ENCODE assay signal across 9 cellular contexts in genomic region chr11:66277475-66278391, GRCh38. TPM values are rescaled to one million over a fixed set of nuclear protein-coding genes. Genes with fewer than 3 reads are reported as not detected.
A peak's percentile ranks its signal among the peaks of the same experiment; 100 is the strongest.
DNase-seq lines count a peak whose midpoint lies in the region; ATAC-seq and TF ChIP-seq lines count a peak whose summit lies in the region.
"Had no signal": no experiment of that assay in that cellular context is flagged by ENCODE, and none has a peak within 500 bp of the region (broad histone marks: within the 10 kb centered on the region; RNA-seq: fewer than 3 reads in every experiment).

TSS of gene CNIH2 (plus strand) at chr11:66278175. CDS start at chr11:66278457, 282 bp downstream.

- H3K4me1 ChIP-seq in CD4-positive, CD25-positive, alpha-beta regulatory T cell (ENCODE audit: control insufficient read depth, insufficient read depth, low read length, poor library complexity, severe bottlenecking): peaks cover 31% of the 10 kb centered on the region
- H3K4me1 ChIP-seq in muscle layer of colon (ENCODE audit: insufficient read depth, low read length): peaks cover 8% of the 10 kb centered on the region

- no peak for TF ChIP-seq CTCF in HFFc6 (IDR thresholded peaks at IDR 0.05)

- H3K9ac ChIP-seq in muscle layer of colon (ENCODE audit: low read length): no peak within 1 kb of the TSS

- H3K9me3 Mint-ChIP-seq in CD4-positive, CD25-positive, alpha-beta regulatory T cell: no peaks in the 10 kb centered on the region
- H3K9me3 Mint-ChIP-seq in HFFc6: no peaks in the 10 kb centered on the region

- H3K9me3 ChIP-seq in CD4-positive, CD25-positive, alpha-beta regulatory T cell (ENCODE audit: control insufficient read depth in 2 of 2, low read length in 2 of 2): no peaks in the 10 kb centered on the region
- H3K9me3 ChIP-seq in muscle layer of colon (ENCODE audit: low read length): no peaks in the 10 kb centered on the region

- H3K4me1 Mint-ChIP-seq in CD4-positive, CD25-positive, alpha-beta regulatory T cell: peaks cover 4 to 38% (median 16%) of the 10 kb centered on the region in 4 donors
- peaks cover 16% of the 10 kb centered on the region for H3K4me1 Mint-ChIP-seq in HFFc6 (ENCODE audit: low read depth)

- peaks cover 12% of the 10 kb centered on the region for H3K36me3 Mint-ChIP-seq in CD4-positive, CD25-positive, alpha-beta regulatory T cell
- peaks cover 7% of the 10 kb centered on the region; the same call in 1 of the 2 replicates for H3K36me3 Mint-ChIP-seq in HFFc6 (ENCODE audit: low read depth)

- peak; percentile 17 to 31 for ATAC-seq in CD4-positive, CD25-positive, alpha-beta regulatory T cell (ENCODE audit: low read depth in 2 of 2)
- no peak for ATAC-seq in GM18498 (IDR thresholded peaks at IDR 0.05; ENCODE audit: unreplicated experiment)

- H3K36me3 ChIP-seq in CD4-positive, CD25-positive, alpha-beta regulatory T cell (ENCODE audit: control insufficient read depth, insufficient read depth, low read length): peaks cover 29% of the 10 kb centered on the region
- peaks cover 34% of the 10 kb centered on the region for H3K36me3 ChIP-seq in muscle layer of colon (ENCODE audit: insufficient read depth, low read length)

- H3K27ac ChIP-seq in CD4-positive, CD25-positive, alpha-beta regulatory T cell (ENCODE audit: insufficient read depth, low read length, poor library complexity, severe bottlenecking): no peak within 1 kb of the TSS
- H3K27ac ChIP-seq in muscle layer of colon (ENCODE audit: low read depth, low read length): peak within 1 kb of the TSS; percentile 32

- peak; percentile 25 to 53 (median 48) for DNase-seq in CD4-positive, CD25-positive, alpha-beta regulatory T cell
- DNase-seq in HFFc6: no peak
- peak; percentile 38 for DNase-seq in UCSD-AML1 (lab: John Stamatoyannopoulos, UW; ENCODE audit: unreplicated experiment)
- peak; percentile 18 for DNase-seq in dermis blood vessel endothelial cell
- DNase-seq in NCI-H2107 (lab: John Stamatoyannopoulos, UW): no peak
- DNase-seq in glomerular visceral epithelial cell (ENCODE audit: extremely low spot score): no peak

- peaks cover 5% of the 10 kb centered on the region for H3K27me3 Mint-ChIP-seq in CD4-positive, CD25-positive, alpha-beta regulatory T cell
- peaks cover 8% of the 10 kb centered on the region for H3K27me3 Mint-ChIP-seq in HFFc6 (ENCODE audit: insufficient read depth)

- H3K27me3 ChIP-seq in CD4-positive, CD25-positive, alpha-beta regulatory T cell (ENCODE audit: control insufficient read depth, insufficient read depth, low read length): no peaks in the 10 kb centered on the region
- H3K27me3 ChIP-seq in muscle layer of colon (ENCODE audit: control insufficient read depth in 1 of 2, insufficient read depth in 2 of 2, low read length in 2 of 2): no peaks in the 10 kb centered on the region

- H3K4me3 ChIP-seq in CD4-positive, CD25-positive, alpha-beta regulatory T cell (ENCODE audit: low read depth, low read length): no peak within 1 kb of the TSS
- no peak within 1 kb of the TSS for H3K4me3 ChIP-seq in muscle layer of colon (ENCODE audit: low read depth in 1 of 2, low read length in 2 of 2)

- peak within 1 kb of the TSS; percentile 56 to 80 (median 73) for H3K4me3 Mint-ChIP-seq in CD4-positive, CD25-positive, alpha-beta regulatory T cell
- peak within 1 kb of the TSS; percentile 71 for H3K4me3 Mint-ChIP-seq in HFFc6

- peak within 1 kb of the TSS in 1 of 3 donors; percentile 69 for H3K27ac Mint-ChIP-seq in CD4-positive, CD25-positive, alpha-beta regulatory T cell
- peak within 1 kb of the TSS; percentile 55; the same call in 1 of the 2 replicates for H3K27ac Mint-ChIP-seq in HFFc6

RNA-seq across cellular contexts. Expression of gene CNIH2, which starts in this region (rescaled TPM):
- 4.5 TPM for total RNA-seq in CD4-positive, CD25-positive, alpha-beta regulatory T cell
- polyA plus RNA-seq in CD4-positive, CD25-positive, alpha-beta regulatory T cell: not detected
- 1 to 10 TPM in 3 of 6 experiments, under 1 TPM in 3; 0.73 to 1.9 (median 1.1) TPM for total RNA-seq in HFFc6 (2021; fragmentation: NEBNext Ultra II Directional; extraction: Animal tissue kit (Norgen Biotek cat#: 25700))
- total RNA-seq in dermis blood vessel endothelial cell: not detected in 2 replicates
- total RNA-seq: glomerular endothelial cell had no signal

Comparison
In these comparisons a context has a peak if more than half of its experiments do, and no peak if none do; other contexts are left out.
1. Peak in DNase-seq in dermis blood vessel endothelial cell; RNA of the gene not detected or under 1 TPM.
2. DNase-seq: peak in CD4-positive, CD25-positive, alpha-beta regulatory T cell (3 of 3) and UCSD-AML1 (single experiment); none in HFFc6 (single experiment), NCI-H2107 (single experiment) and glomerular visceral epithelial cell (single experiment).